In genomic region chr6:141164042-141164748, GRCh38 we compare ENCODE assay signal across 17 cellular contexts.
DNase-seq lines count a peak whose midpoint lies in the region; ATAC-seq, FAIRE-seq and TF ChIP-seq lines count a peak whose summit lies in the region.
"Had no signal": no experiment of that assay in that cellular context is flagged by ENCODE, and none has a peak within 500 bp of the region (broad histone marks: within the 10 kb centered on the region; RNA-seq: fewer than 3 reads in every experiment).

No MANE protein-coding gene starts in this region.

- peaks cover 31% of the 10 kb centered on the region for H3K9me3 Mint-ChIP-seq in WTC11

- POLR2A ChIA-PET in WTC11 (lab: Charles Lee) = interaction anchor here (0.7 kb wide), 1 partner anchor 1905 kb away, joined by 4 read pairs; no protein-coding TSS in a partner anchor

- H3K4me3 Mint-ChIP-seq in WTC11 = no peak overlapping the region
- H3K4me3 Mint-ChIP-seq: brain, CD14-positive monocyte had no signal

- H3K27ac Mint-ChIP-seq in WTC11 = peak overlapping the region; percentile 63
- H3K27ac Mint-ChIP-seq: CD14-positive monocyte had no signal

- H3K9me3 ChIP-seq in right atrium auricular region (no peaks in the 10 kb centered on the region), small intestine (ENCODE audit: control insufficient read depth, low read depth) (peaks cover 2% of the 10 kb centered on the region)

- WGBS in small intestine, 3 donors = 11 to 40% (median 29%) methylated on average over 4 of the region's 4 CpGs

- H3K27me3 Mint-ChIP-seq in WTC11 (ENCODE audit: low read depth) = no peaks in the 10 kb centered on the region

- TF ChIP-seq CTCF in WTC11 (IDR thresholded peaks at IDR 0.05) (no peak), right atrium auricular region (IDR thresholded peaks at IDR 0.05) (no peak)

- no peaks in the 10 kb centered on the region for H3K36me3 ChIP-seq in right atrium auricular region
- no peaks in the 10 kb centered on the region for H3K36me3 ChIP-seq in small intestine (ENCODE audit: control insufficient read depth in 2 of 2, insufficient read depth in 2 of 2, low read length in 2 of 2)

- H3K4me1 Mint-ChIP-seq in WTC11 = peaks cover 53% of the 10 kb centered on the region
- H3K4me1 Mint-ChIP-seq: CD14-positive monocyte had no signal

- DNase-seq in DMS 273 (lab: John Stamatoyannopoulos, UW; ENCODE audit: unreplicated experiment) (peak; percentile 36), DMS 273 treated with DMSO at 0.1 percent for 48 hours (lab: John Stamatoyannopoulos, UW) (no peak), WTC11 (ENCODE audit: low spot score) (no peak), right atrium auricular region (ENCODE audit: low spot score) (no peak), small intestine (peak; percentile 45), NCI-H446 treated with DMSO at 0.1 percent for 48 hours (lab: John Stamatoyannopoulos, UW) (no peak), T-helper 1 cell (no peak)
- no peak for DNase-seq in activated CD8-positive, alpha-beta memory T cell treated with anti-CD3 and anti-CD28 coated beads, Interleukin-2, amount 50 U/mL, for 4 hours
- DNase-seq: activated gamma-delta T cell treated with Interleukin-2 at 50 U/mL for 16 hours, glutamatergic neuron, NCI-H1436 treated with DMSO at 0.1 percent for 48 hours had no signal

- no peak overlapping the region for H3K4me3 ChIP-seq in right atrium auricular region
- H3K4me3 ChIP-seq in small intestine (ENCODE audit: low read depth in 1 of 2, low read length in 2 of 2) = no peak overlapping the region
- H3K4me3 ChIP-seq: K562, skin epidermis had no signal

- peak; percentile 28; the same call in 1 of the 2 replicates for ATAC-seq in WTC11
- ATAC-seq: K562 had no signal

- no peaks in the 10 kb centered on the region for H3K27me3 ChIP-seq in right atrium auricular region
- H3K27me3 ChIP-seq in small intestine (ENCODE audit: control insufficient read depth in 2 of 2, insufficient read depth in 2 of 2, low read length in 2 of 2) = no peaks in the 10 kb centered on the region

- CTCF ChIA-PET in WTC11 (lab: Charles Lee) = no interaction called here

- H3K4me1 ChIP-seq in right atrium auricular region (peaks cover 0 to 6% of the 10 kb centered on the region in 2 donors), small intestine (ENCODE audit: control insufficient read depth in 2 of 2, insufficient read depth in 1 of 2, low read depth in 1 of 2, low read length in 1 of 2) (peaks cover 3 to 7% of the 10 kb centered on the region in 2 donors)

- H3K36me3 Mint-ChIP-seq in WTC11 = peaks cover 32% of the 10 kb centered on the region
- H3K36me3 Mint-ChIP-seq: brain, CD14-positive monocyte had no signal

- no peak for FAIRE-seq in small intestine (lab: Jason Lieb, UNC)
- FAIRE-seq: endometrium, K562 had no signal

- H3K27ac ChIP-seq in right atrium auricular region (peak overlapping the region; percentile 45 to 82), small intestine (ENCODE audit: low read depth in 1 of 2, low read length in 1 of 2) (no peak overlapping the region)
- H3K27ac ChIP-seq: 22Rv1, skin epidermis had no signal

TF ChIP-seq in WTC11, 78 proteins besides CTCF, POLR2A, EP300 and RAD21:
- TF ChIP-seq ZNF512 (CRISPR knock-in tag; IDR thresholded peaks at IDR 0.05; ENCODE audit: borderline replicate concordance) = no peak
- no peak for TF ChIP-seq TEAD1 (CRISPR knock-in tag; IDR thresholded peaks at IDR 0.05)
- no peak for TF ChIP-seq CREB1 (CRISPR knock-in tag; IDR thresholded peaks at IDR 0.05)
- no peak for TF ChIP-seq ZNF232 (CRISPR knock-in tag; IDR thresholded peaks at IDR 0.05)
- no peak for TF ChIP-seq ZNF138 (CRISPR knock-in tag; conservative IDR thresholded peaks at IDR 0.05)
- TF ChIP-seq, protein P1, sequence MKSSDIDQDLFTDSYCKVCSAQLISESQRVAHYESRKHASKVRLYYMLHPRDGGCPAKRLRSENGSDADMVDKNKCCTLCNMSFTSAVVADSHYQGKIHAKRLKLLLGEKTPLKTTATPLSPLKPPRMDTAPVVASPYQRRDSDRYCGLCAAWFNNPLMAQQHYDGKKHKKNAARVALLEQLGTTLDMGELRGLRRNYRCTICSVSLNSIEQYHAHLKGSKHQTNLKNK (CRISPR knock-in tag; IDR thresholded peaks at IDR 0.05) = no peak

Comparison
In these comparisons a context has a peak if more than half of its experiments do, and no peak if none do; other contexts are left out.
1. DNase-seq: peak in DMS 273 (single experiment) and small intestine (single experiment); none in DMS 273 treated with DMSO at 0.1 percent for 48 hours (single experiment), WTC11 (single experiment), right atrium auricular region (single experiment), NCI-H446 treated with DMSO at 0.1 percent for 48 hours (single experiment), activated CD8-positive, alpha-beta memory T cell treated with anti-CD3 and anti-CD28 coated beads, Interleukin-2, amount 50 U/mL, for 4 hours (single experiment) and T-helper 1 cell (0 of 5).
2. H3K27ac ChIP-seq: peak in right atrium auricular region (2 of 2); none in small intestine (0 of 2).